ENCODE assay signal across 16 cellular contexts in the genomic region with DNA sequence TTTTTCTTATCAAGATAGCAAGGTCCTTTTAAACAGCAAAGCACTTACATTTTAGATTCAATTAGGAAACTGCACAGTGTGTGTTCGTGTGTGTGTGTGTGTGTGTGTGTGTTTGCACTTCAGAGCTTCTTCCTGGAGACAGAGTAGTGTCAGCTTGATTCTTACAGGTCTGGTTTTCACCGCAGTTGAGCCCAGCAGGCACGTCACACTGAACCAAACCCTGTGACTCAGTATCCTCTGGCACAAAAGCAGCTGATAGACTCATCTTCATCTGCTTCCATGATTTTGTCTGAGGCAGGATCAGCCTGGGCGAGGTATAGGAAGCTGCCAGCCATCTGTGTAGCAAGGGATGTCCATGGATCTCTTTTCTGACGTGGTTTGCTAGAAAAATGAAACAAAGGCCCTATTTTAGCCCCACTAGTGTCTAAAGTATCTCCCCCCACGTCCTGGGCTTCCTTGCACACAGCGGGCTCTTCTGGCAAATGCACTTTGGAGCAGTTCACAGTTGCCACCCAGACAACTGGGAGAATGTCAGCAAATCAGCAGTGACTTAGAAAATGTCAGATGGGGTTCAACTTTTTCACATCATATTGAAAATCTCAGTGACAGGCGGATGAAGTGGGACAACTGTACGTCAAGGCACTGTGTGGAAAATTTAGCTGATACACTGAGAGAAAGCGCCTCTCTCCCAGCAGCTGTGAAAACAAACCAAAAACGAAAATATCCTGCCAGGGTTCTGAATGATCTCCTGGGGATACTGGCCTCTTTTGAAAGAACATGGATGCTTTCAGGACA.
A peak's percentile ranks its signal among the peaks of the same experiment; 100 is the strongest.
DNase-seq lines count a peak whose midpoint lies in the region; ATAC-seq and TF ChIP-seq lines count a peak whose summit lies in the region.
"Had no signal": no experiment of that assay in that cellular context is flagged by ENCODE, and none has a peak within 500 bp of the region (broad histone marks: within the 10 kb centered on the region; RNA-seq: fewer than 3 reads in every experiment).

No MANE protein-coding gene starts in this region.

- CTCF ChIA-PET in activated naive CD4-positive, alpha-beta T cell treated with anti-CD3 and anti-CD28 coated beads, Interleukin-2, amount 10 ng/mL, durations not matched to agents 7 days and 5 days (lab: Charles Lee): no interaction called here

- no peak overlapping the region for H3K27ac Mint-ChIP-seq in activated naive CD4-positive, alpha-beta T cell treated with anti-CD3 and anti-CD28 coated beads, Interleukin-2, amount 10 ng/mL, durations not matched to agents 7 days and 5 days
- H3K27ac Mint-ChIP-seq: activated naive CD8-positive, alpha-beta T cell; IgD-negative memory B cell; type B pancreatic cell had no signal

- H3K4me1 Mint-ChIP-seq in activated naive CD4-positive, alpha-beta T cell treated with anti-CD3 and anti-CD28 coated beads, Interleukin-2, amount 10 ng/mL, durations not matched to agents 7 days and 5 days: no peaks in the 10 kb centered on the region
- H3K4me1 Mint-ChIP-seq: IgD-negative memory B cell had no signal

- no peaks in the 10 kb centered on the region for H3K36me3 Mint-ChIP-seq in activated naive CD4-positive, alpha-beta T cell treated with anti-CD3 and anti-CD28 coated beads, Interleukin-2, amount 10 ng/mL, durations not matched to agents 7 days and 5 days
- H3K36me3 Mint-ChIP-seq: activated naive CD8-positive, alpha-beta T cell; IgD-negative memory B cell; type B pancreatic cell had no signal

- DNase-seq in GM03348 (ENCODE audit: low spot score) (peak; percentile 48), astrocyte of the spinal cord (ENCODE audit: low read depth, low spot score) (peak; percentile 56), left cardiac atrium (peak; percentile 40), sciatic nerve (ENCODE audit: low spot score) (no peak), HPDE6-E6E7 (ENCODE audit: extremely low spot score) (no peak)
- no peak for DNase-seq in activated naive CD4-positive, alpha-beta T cell treated with anti-CD3 and anti-CD28 coated beads, Interleukin-2, amount 10 ng/mL, durations not matched to agents 7 days and 5 days
- DNase-seq: effector CD4-positive, alpha-beta T cell; glutamatergic neuron; left lung; NCI-H1417; WERI-Rb-1 had no signal

- H3K9me3 Mint-ChIP-seq in activated naive CD4-positive, alpha-beta T cell treated with anti-CD3 and anti-CD28 coated beads, Interleukin-2, amount 10 ng/mL, durations not matched to agents 7 days and 5 days: no peaks in the 10 kb centered on the region

- intact Hi-C loops in left cardiac atrium (cut with DNase I) (no loop called here), sciatic nerve (cut with DNase I) (no loop called here)

- ATAC-seq in left cardiac atrium (peak; percentile 69 to 75), sciatic nerve (peak; percentile 85), HG03520 (IDR thresholded peaks at IDR 0.05; ENCODE audit: unreplicated experiment) (no peak), GM19035 (IDR thresholded peaks at IDR 0.05; ENCODE audit: unreplicated experiment) (no peak)
- ATAC-seq: left lung had no signal

- H3K4me3 Mint-ChIP-seq in activated naive CD4-positive, alpha-beta T cell treated with anti-CD3 and anti-CD28 coated beads, Interleukin-2, amount 10 ng/mL, durations not matched to agents 7 days and 5 days: no peak overlapping the region
- H3K4me3 Mint-ChIP-seq: activated naive CD8-positive, alpha-beta T cell; IgD-negative memory B cell; type B pancreatic cell had no signal

- no peak for TF ChIP-seq CTCF in astrocyte of the spinal cord (IDR thresholded peaks at IDR 0.05; ENCODE audit: low read depth, low read length)

- no peaks in the 10 kb centered on the region for H3K27me3 Mint-ChIP-seq in activated naive CD4-positive, alpha-beta T cell treated with anti-CD3 and anti-CD28 coated beads, Interleukin-2, amount 10 ng/mL, durations not matched to agents 7 days and 5 days

- H3K4me3 ChIP-seq in astrocyte of the spinal cord (ENCODE audit: low read depth, low read length): no peak overlapping the region
- H3K4me3 ChIP-seq: left lung had no signal

- in situ Hi-C loops in astrocyte of the spinal cord (cut with HindIII; ENCODE audit: low sequenced_read_pairs): no loop called here

Comparison
In these comparisons a context has a peak if more than half of its experiments do, and no peak if none do; other contexts are left out.
1. DNase-seq: peak in GM03348 (single experiment), astrocyte of the spinal cord (single experiment) and left cardiac atrium (single experiment); none in sciatic nerve (single experiment), activated naive CD4-positive, alpha-beta T cell treated with anti-CD3 and anti-CD28 coated beads, Interleukin-2, amount 10 ng/mL, durations not matched to agents 7 days and 5 days (single experiment) and HPDE6-E6E7 (single experiment).
2. ATAC-seq: peak in left cardiac atrium (2 of 2) and sciatic nerve (single experiment); none in HG03520 (single experiment) and GM19035 (single experiment).